ENCODE assay signal across 8 cellular contexts in the genomic region with DNA sequence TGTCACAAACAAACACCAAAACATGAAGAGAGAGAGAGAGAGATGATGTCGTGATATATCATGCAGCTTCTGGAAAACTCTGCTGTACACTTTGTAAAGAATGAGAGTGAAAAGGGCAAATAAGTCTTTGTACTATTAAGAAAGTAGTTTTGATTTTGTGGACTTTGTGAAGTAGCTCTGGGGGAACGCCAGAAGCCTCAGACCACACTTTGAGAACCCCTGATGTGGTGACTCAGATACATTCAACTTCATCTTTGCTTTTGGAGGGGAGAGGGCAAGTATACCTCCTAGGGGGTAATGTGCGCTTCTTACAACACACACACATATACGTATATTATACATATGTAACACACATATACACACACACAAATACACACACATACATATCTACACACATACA.
"Had no signal": no experiment of that assay in that cellular context is flagged by ENCODE, and none has a peak within 500 bp of the region (broad histone marks: within the 10 kb centered on the region; RNA-seq: fewer than 3 reads in every experiment).

No MANE protein-coding gene starts in this region.

- H3K4me3 ChIP-seq: GM23338 had no signal

- H2AFZ ChIP-seq: GM23338 had no signal

- ATAC-seq: GM23338 had no signal

- DNase-seq: H9, HCEC 1CT, IMR-90, KBM-7 had no signal

- FAIRE-seq: H1, H54, HTR-8/SVneo had no signal

- H3K27ac Mint-ChIP-seq: GM23338 had no signal

- H3K4me2 ChIP-seq: GM23338 had no signal

- H3K4me3 Mint-ChIP-seq: GM23338, H9 had no signal
